28 cellular contexts compared by ENCODE assay signal in the genomic region with DNA sequence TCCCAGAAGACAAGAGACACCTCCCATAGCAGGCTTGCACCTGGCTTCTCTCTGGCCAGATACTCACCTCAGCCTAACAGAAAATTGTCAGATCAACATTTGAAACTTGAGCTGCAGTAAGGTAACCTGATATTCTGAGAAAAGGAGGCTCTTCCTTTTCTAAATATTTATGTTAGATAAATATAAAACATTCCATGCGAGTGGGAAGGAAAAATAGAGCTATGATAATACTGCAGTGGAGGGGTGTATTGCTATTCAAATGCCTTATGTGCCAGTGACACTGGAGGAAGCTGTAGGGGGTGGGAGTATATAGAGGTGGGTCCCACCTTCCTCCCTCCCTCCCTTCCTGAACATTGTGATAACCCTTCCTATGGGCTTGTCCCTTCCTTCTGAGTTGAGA.
A peak's percentile ranks its signal among the peaks of the same experiment; 100 is the strongest.
DNase-seq lines count a peak whose midpoint lies in the region; ATAC-seq and TF ChIP-seq lines count a peak whose summit lies in the region.
"Had no signal": no experiment of that assay in that cellular context is flagged by ENCODE, and none has a peak within 500 bp of the region (broad histone marks: within the 10 kb centered on the region; RNA-seq: fewer than 3 reads in every experiment).

No MANE protein-coding gene starts in this region.

- TF ChIP-seq POLR2A in body of pancreas (IDR thresholded peaks at IDR 0.05) = no peak

- no peaks in the 10 kb centered on the region for H3K27me3 ChIP-seq in body of pancreas
- H3K27me3 ChIP-seq: esophagus squamous epithelium, hepatocyte, left lung, neutrophil, upper lobe of left lung had no signal

- no peak overlapping the region for H3K4me3 ChIP-seq in body of pancreas
- H3K4me3 ChIP-seq: esophagus squamous epithelium, hepatocyte, left lung, skin epidermis, upper lobe of left lung had no signal

- no peaks in the 10 kb centered on the region for H3K9me3 ChIP-seq in body of pancreas
- H3K9me3 ChIP-seq: esophagus squamous epithelium, left lung, neutrophil, SK-N-SH, upper lobe of left lung had no signal

- H3K27ac ChIP-seq in body of pancreas = peak overlapping the region in 1 of 4 donors; percentile 1
- H3K27ac ChIP-seq: 22Rv1, esophagus squamous epithelium, hepatocyte, left lung, neutrophil, skin epidermis, upper lobe of left lung had no signal

- no peak for TF ChIP-seq CTCF in body of pancreas (IDR thresholded peaks at IDR 0.05)

- DNase-seq in NCI-H1092 treated with DMSO at 0.1 percent for 48 hours (lab: John Stamatoyannopoulos, UW) (peak; percentile 2), NCI-H1092 (lab: John Stamatoyannopoulos, UW) (no peak), HPDE6-E6E7 (ENCODE audit: extremely low spot score) (peak; percentile 14), NCI-H510A treated with DMSO at 0.1 percent for 48 hours (lab: John Stamatoyannopoulos, UW) (peak; percentile 92), body of pancreas (no peak), NOMO-1 (lab: John Stamatoyannopoulos, UW; ENCODE audit: unreplicated experiment in 2 of 2) (no peak), superior temporal gyrus (ENCODE audit: extremely low spot score) (no peak), HUDEP-2 (lab: John Stamatoyannopoulos, UW; ENCODE audit: unreplicated experiment in 76 of 76) (no peak)
- DNase-seq: activated CD4-positive, alpha-beta T cell treated with anti-CD3 and anti-CD28 coated beads for 4 hours; activated CD8-positive, alpha-beta memory T cell treated with anti-CD3 and anti-CD28 coated beads, Interleukin-2, amount 10 ng/mL, durations not matched to agents 7 days and 5 days; activated naive CD4-positive, alpha-beta T cell treated with anti-CD3 and anti-CD28 coated beads for 36 hours; amniotic stem cell; CD4-positive, CD25-positive, alpha-beta regulatory T cell; cortex of kidney; endodermal cell; esophagus squamous epithelium; GDM1; left lung; mesendoderm; NCI-H2227 treated with DMSO at 0.1 percent for 48 hours; SK-N-SH; stimulated activated CD4-positive, alpha-beta T cell treated with anti-CD3 and anti-CD28 coated beads, Interleukin-1b, Interleukin-23, amount 100 ng/mL, for 48 hours; T-helper 2 cell; upper lobe of left lung had no signal

- intact Hi-C loops in body of pancreas (cut with DNase I) = no loop called here

- no peaks in the 10 kb centered on the region for H3K36me3 ChIP-seq in body of pancreas (replicated peaks in 1 of 2; ENCODE audit: insufficient read depth in 1 of 2, low read depth in 2 of 2)
- H3K36me3 ChIP-seq: esophagus squamous epithelium, left lung, neutrophil, upper lobe of left lung had no signal

- peaks cover 17% of the 10 kb centered on the region for H3K4me1 ChIP-seq in body of pancreas
- H3K4me1 ChIP-seq: esophagus squamous epithelium, left lung had no signal

- peak; percentile 57 for ATAC-seq in body of pancreas
- ATAC-seq: activated CD8-positive, alpha-beta memory T cell treated with anti-CD3 and anti-CD28 coated beads, Interleukin-2, amount 10 ng/mL, durations not matched to agents 7 days and 5 days; left lung had no signal

- 34 to 35% methylated on average over 1 of the region's 1 CpG for WGBS in body of pancreas, 2 donors

Comparison
In these comparisons a context has a peak if more than half of its experiments do, and no peak if none do; other contexts are left out.
1. DNase-seq: peak in NCI-H1092 treated with DMSO at 0.1 percent for 48 hours (single experiment), HPDE6-E6E7 (single experiment) and NCI-H510A treated with DMSO at 0.1 percent for 48 hours (single experiment); none in NCI-H1092 (single experiment), body of pancreas (0 of 4), NOMO-1 (0 of 2), superior temporal gyrus (single experiment) and HUDEP-2 (0 of 76).